2 cellular contexts compared by ENCODE assay signal in the genomic region with DNA sequence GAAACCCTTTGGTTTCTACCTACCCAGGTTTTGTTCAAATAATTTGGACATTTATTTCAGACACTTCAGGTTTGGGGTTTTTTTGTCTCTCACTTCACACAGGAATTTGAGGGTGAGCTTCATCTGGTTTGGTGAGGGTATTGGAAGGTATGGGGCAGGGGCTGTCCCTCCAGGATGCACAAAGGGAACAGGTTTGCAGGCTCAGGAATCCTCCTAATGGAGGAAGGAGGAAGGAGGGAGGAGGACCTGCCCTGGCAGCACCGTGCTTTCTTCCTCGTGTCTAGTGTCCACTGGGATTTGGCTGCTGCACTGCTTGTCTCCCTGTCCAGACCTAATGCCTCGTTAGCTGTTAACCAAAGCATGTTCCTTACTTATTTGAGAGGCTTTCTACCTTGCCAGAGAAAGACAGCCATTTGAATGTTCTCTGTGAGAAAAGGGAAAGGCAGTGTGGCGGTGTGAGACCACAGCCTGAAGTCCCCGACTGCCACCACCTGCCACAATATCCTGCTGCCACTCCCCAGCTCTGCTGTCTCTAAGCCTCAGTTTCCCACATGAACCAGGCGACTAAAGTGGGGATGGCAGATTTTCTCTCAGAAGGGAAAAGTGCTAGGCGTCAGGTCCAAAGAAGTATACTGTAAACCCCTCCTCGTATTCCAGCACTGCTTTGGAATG.
A peak's percentile ranks its signal among the peaks of the same experiment; 100 is the strongest.
TF ChIP-seq lines count a peak whose summit lies in the region.

No MANE protein-coding gene starts in this region.

TF ChIP-seq in HepG2, 621 proteins besides CTCF, POLR2A, EP300 and RAD21:
- no peak for TF ChIP-seq SAP130 (CRISPR knock-in tag; IDR thresholded peaks at IDR 0.05; ENCODE audit: low read depth)
- TF ChIP-seq ZFP41 (CRISPR knock-in tag; IDR thresholded peaks at IDR 0.05; ENCODE audit: borderline replicate concordance): 0 out of 2 replicates have a peak, but pooled peaks have one; percentile 36

TF ChIP-seq in GM12878, 131 proteins besides CTCF, POLR2A, EP300 and RAD21:
- TF ChIP-seq ZNF217 (IDR thresholded peaks at IDR 0.05) (no peak), POLR2AphosphoS5 (IDR thresholded peaks at IDR 0.05; ENCODE audit: low read length) (no peak)
- TF ChIP-seq, protein P1, sequence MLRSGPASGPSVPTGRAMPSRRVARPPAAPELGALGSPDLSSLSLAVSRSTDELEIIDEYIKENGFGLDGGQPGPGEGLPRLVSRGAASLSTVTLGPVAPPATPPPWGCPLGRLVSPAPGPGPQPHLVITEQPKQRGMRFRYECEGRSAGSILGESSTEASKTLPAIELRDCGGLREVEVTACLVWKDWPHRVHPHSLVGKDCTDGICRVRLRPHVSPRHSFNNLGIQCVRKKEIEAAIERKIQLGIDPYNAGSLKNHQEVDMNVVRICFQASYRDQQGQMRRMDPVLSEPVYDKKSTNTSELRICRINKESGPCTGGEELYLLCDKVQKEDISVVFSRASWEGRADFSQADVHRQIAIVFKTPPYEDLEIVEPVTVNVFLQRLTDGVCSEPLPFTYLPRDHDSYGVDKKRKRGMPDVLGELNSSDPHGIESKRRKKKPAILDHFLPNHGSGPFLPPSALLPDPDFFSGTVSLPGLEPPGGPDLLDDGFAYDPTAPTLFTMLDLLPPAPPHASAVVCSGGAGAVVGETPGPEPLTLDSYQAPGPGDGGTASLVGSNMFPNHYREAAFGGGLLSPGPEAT (IDR thresholded peaks at IDR 0.05; ENCODE audit: low read depth): no peak
